8 cellular contexts compared by ENCODE assay signal in genomic region chr1:147928236-147929132, GRCh38. TPM values are rescaled to one million over a fixed set of nuclear protein-coding genes. Genes with fewer than 3 reads are reported as not detected.
DNase-seq lines count a peak whose midpoint lies in the region; ATAC-seq and TF ChIP-seq lines count a peak whose summit lies in the region.
"Not testable (repeated sequence)": the region's sequence is repeated elsewhere in the genome, so short reads cannot be mapped to it uniquely, and the experiment has no call there.

Gene GPR89B (plus strand): TSS chr1:147928420. CDS start chr1:147928537, 117 bp downstream.

- POLR2A ChIA-PET in GM10248 (lab: Yijun Ruan, JAX): not testable (repeated sequence)

- peak within 1 kb of the TSS in 1 of 2 donors; percentile 81 for H3K27ac Mint-ChIP-seq in activated naive CD4-positive, alpha-beta T cell treated with anti-CD3 and anti-CD28 coated beads, Interleukin-2, amount 50 U/mL, for 72 hours

- H3K79me2 ChIP-seq in osteoblast (ENCODE audit: insufficient read depth, low read length): not testable (repeated sequence)

- H4K20me1 ChIP-seq in osteoblast (ENCODE audit: insufficient read depth, low read length): not testable (repeated sequence)

- not testable (repeated sequence) for H3K36me3 ChIP-seq in osteoblast (ENCODE audit: insufficient read depth, low read length); testis (ENCODE audit: low read depth, missing control alignments)

- DNase-seq in GM10248 (ENCODE audit: extremely low spot score) (peak; percentile 89), NCI-H1092 treated with DMSO at 0.1 percent for 48 hours (lab: John Stamatoyannopoulos, UW) (peak; percentile 81), SKM-1 treated with dmso at 0.1 percent for 144 hours (lab: John Stamatoyannopoulos, UW; ENCODE audit: unreplicated experiment) (peak; percentile 89), head of caudate nucleus (peak; percentile 82 to 97 (median 92)), osteoblast (ENCODE audit: insufficient read length, low spot score, missing footprints) (peak; percentile 90), testis (peak; percentile 96)
- DNase-seq in activated naive CD4-positive, alpha-beta T cell treated with anti-CD3 and anti-CD28 coated beads, Interleukin-2, amount 50 U/mL, for 72 hours (ENCODE audit: low spot score in 2 of 2): peak; percentile 88 to 92

- peak within 1 kb of the TSS; percentile 70 for H3K4me2 ChIP-seq in osteoblast (ENCODE audit: insufficient read depth, low read length)

- CTCF ChIA-PET in GM10248 (lab: Yijun Ruan, JAX): not testable (repeated sequence)

- TF ChIP-seq CTCF in GM10248 (IDR thresholded peaks at IDR 0.05; ENCODE audit: control extremely low read depth, extremely low read depth, low read depth, missing control alignments); osteoblast (IDR thresholded peaks at IDR 0.05; ENCODE audit: extremely low read depth, low read depth, low read length); testis (IDR thresholded peaks at IDR 0.05): not testable (repeated sequence)

- ATAC-seq in HG02623 (IDR thresholded peaks at IDR 0.05; ENCODE audit: unreplicated experiment): peak; percentile 93
- peak; percentile 97 to 98 for ATAC-seq in activated naive CD4-positive, alpha-beta T cell treated with anti-CD3 and anti-CD28 coated beads, Interleukin-2, amount 50 U/mL, for 72 hours

- not testable (repeated sequence) for H3K9me3 ChIP-seq in osteoblast (ENCODE audit: low read depth, low read length); testis

- not testable (repeated sequence) for TF ChIP-seq POLR2A in testis (IDR thresholded peaks at IDR 0.05)

- H3K36me3 Mint-ChIP-seq in activated naive CD4-positive, alpha-beta T cell treated with anti-CD3 and anti-CD28 coated beads, Interleukin-2, amount 50 U/mL, for 72 hours: not testable (repeated sequence)

- peak within 1 kb of the TSS; percentile 83 for H3K4me3 ChIP-seq in osteoblast (ENCODE audit: insufficient read depth, low read length)
- H3K4me3 ChIP-seq in testis: peak within 1 kb of the TSS; percentile 71 to 73

- H3K27ac ChIP-seq in osteoblast (ENCODE audit: low read depth, low read length): not testable (repeated sequence)
- H3K27ac ChIP-seq in testis: peak within 1 kb of the TSS; percentile 69 to 88

- intact Hi-C loops in head of caudate nucleus (cut with DNase I); testis (cut with DNase I; ENCODE audit: low total_unique reads): not testable (repeated sequence)

- not testable (repeated sequence) for H3K9me3 Mint-ChIP-seq in activated naive CD4-positive, alpha-beta T cell treated with anti-CD3 and anti-CD28 coated beads, Interleukin-2, amount 50 U/mL, for 72 hours

- not testable (repeated sequence) for H3K4me1 ChIP-seq in osteoblast (ENCODE audit: insufficient read depth, low read length); testis

- peak within 1 kb of the TSS; percentile 93 for H2AFZ ChIP-seq in osteoblast (ENCODE audit: low read length)

- not testable (repeated sequence) for H3K27me3 ChIP-seq in osteoblast (ENCODE audit: insufficient read depth, low read length); testis

- 0% methylated on average over 38 of the region's 72 CpGs; no CpG with 5 or more reads in 1 of the 2 donors for WGBS in testis, 2 donors

RNA-seq across cellular contexts. Expression of gene GPR89B, which starts in this region (rescaled TPM):
- 10 to 100 TPM; 16.6 to 20.2 TPM for total RNA-seq in activated naive CD4-positive, alpha-beta T cell treated with anti-CD3 and anti-CD28 coated beads, Interleukin-2, amount 50 U/mL, for 72 hours
- total RNA-seq in osteoblast (11.9 and 19.2 TPM in 2 replicates), testis (10 to 100 TPM; 24.6 to 24.7 TPM)
- 32.8 TPM for polyA plus RNA-seq in testis (ENCODE audit: insufficient read depth, low read depth, low replicate concordance)
